ENCODE assay signal across 18 cellular contexts in genomic region chr3:64384561-64384960, GRCh38.
DNase-seq lines count a peak whose midpoint lies in the region; FAIRE-seq and TF ChIP-seq lines count a peak whose summit lies in the region.
"Had no signal": no experiment of that assay in that cellular context is flagged by ENCODE, and none has a peak within 500 bp of the region (broad histone marks: within the 10 kb centered on the region; RNA-seq: fewer than 3 reads in every experiment).

No MANE protein-coding gene starts in this region.

- no peak overlapping the region for H3K27ac Mint-ChIP-seq in activated naive CD8-positive, alpha-beta T cell treated with anti-CD3 and anti-CD28 coated beads for 36 hours
- H3K27ac Mint-ChIP-seq: CD14-positive monocyte; CD8-positive, alpha-beta T cell; HFFc6 had no signal

- no peaks in the 10 kb centered on the region for H3K36me3 Mint-ChIP-seq in activated naive CD8-positive, alpha-beta T cell treated with anti-CD3 and anti-CD28 coated beads for 36 hours
- H3K36me3 Mint-ChIP-seq: CD14-positive monocyte; CD8-positive, alpha-beta T cell had no signal

- FAIRE-seq in bronchial epithelial cell (lab: Jason Lieb, UNC): no peak
- FAIRE-seq: A549, GM19239, HepG2, HTR-8/SVneo had no signal

- H2AFZ ChIP-seq in smooth muscle cell (ENCODE audit: low read depth): no peak overlapping the region

- peaks cover 12% of the 10 kb centered on the region for H3K27me3 Mint-ChIP-seq in activated naive CD8-positive, alpha-beta T cell treated with anti-CD3 and anti-CD28 coated beads for 36 hours

- H3K4me3 Mint-ChIP-seq in activated naive CD8-positive, alpha-beta T cell treated with anti-CD3 and anti-CD28 coated beads for 36 hours: no peak overlapping the region
- H3K4me3 Mint-ChIP-seq: CD14-positive monocyte; CD8-positive, alpha-beta T cell; HFFc6 had no signal

- H3K79me2 ChIP-seq in smooth muscle cell (ENCODE audit: low read depth): no peaks in the 10 kb centered on the region

- H3K9me3 Mint-ChIP-seq in activated naive CD8-positive, alpha-beta T cell treated with anti-CD3 and anti-CD28 coated beads for 36 hours: no peaks in the 10 kb centered on the region
- H3K9me3 Mint-ChIP-seq: CD8-positive, alpha-beta T cell; HFFc6 had no signal

- H3K4me3 ChIP-seq in bronchial epithelial cell (ENCODE audit: low read depth, low read length) (no peak overlapping the region), smooth muscle cell (no peak overlapping the region)
- H3K4me3 ChIP-seq: A549 had no signal

- peak overlapping the region; percentile 45 for H3K27ac ChIP-seq in smooth muscle cell (ENCODE audit: low read depth)
- H3K27ac ChIP-seq: A549 had no signal

- peak; percentile 48 for DNase-seq in NCI-H226
- peak; percentile 37 for DNase-seq in bronchial epithelial cell (ENCODE audit: low read depth)
- peak; percentile 16 for DNase-seq in kidney tubule cell (ENCODE audit: low spot score)
- DNase-seq in smooth muscle cell (lab: John Stamatoyannopoulos, UW; ENCODE audit: unreplicated experiment): no peak
- DNase-seq in foreskin melanocyte: no peak
- DNase-seq in activated naive CD8-positive, alpha-beta T cell treated with anti-CD3 and anti-CD28 coated beads for 36 hours: no peak
- no peak for DNase-seq in hippocampal formation (lab: John Stamatoyannopoulos, UW)
- DNase-seq: CD8-positive, alpha-beta T cell; COR-L47; DND-41; GDM1; HCEC 1CT; HFFc6 had no signal

- H3K4me1 ChIP-seq in smooth muscle cell (ENCODE audit: low read depth): peaks cover 4% of the 10 kb centered on the region
- H3K4me1 ChIP-seq: A549 had no signal

- H3K4me1 Mint-ChIP-seq in activated naive CD8-positive, alpha-beta T cell treated with anti-CD3 and anti-CD28 coated beads for 36 hours: no peaks in the 10 kb centered on the region
- H3K4me1 Mint-ChIP-seq: CD14-positive monocyte had no signal

- H3K36me3 ChIP-seq in bronchial epithelial cell (ENCODE audit: control insufficient read depth, insufficient read depth, low read length) (no peaks in the 10 kb centered on the region), smooth muscle cell (ENCODE audit: low read depth) (no peaks in the 10 kb centered on the region)

- H3K4me2 ChIP-seq in smooth muscle cell: peak overlapping the region; percentile 2
- H3K4me2 ChIP-seq: A549 had no signal

- H4K20me1 ChIP-seq in smooth muscle cell (ENCODE audit: low read depth): no peaks in the 10 kb centered on the region

- H3F3A ChIP-seq in smooth muscle cell (ENCODE audit: low read depth): no peaks in the 10 kb centered on the region

- H3K27me3 ChIP-seq in bronchial epithelial cell (ENCODE audit: control insufficient read depth, insufficient read depth, low read length) (no peaks in the 10 kb centered on the region), smooth muscle cell (ENCODE audit: low read depth) (no peaks in the 10 kb centered on the region)

- 29% methylated on average over 3 of the region's 3 CpGs for WGBS in smooth muscle cell (ENCODE audit: low lambda C conversion rate)

- no peaks in the 10 kb centered on the region for H3K9me3 ChIP-seq in smooth muscle cell (replicated peaks; ENCODE audit: low read depth)
- H3K9me3 ChIP-seq: A549 had no signal

- no peak overlapping the region for H3K9ac ChIP-seq in smooth muscle cell (ENCODE audit: low read depth)

- no peak for TF ChIP-seq CTCF in bronchial epithelial cell (IDR thresholded peaks at IDR 0.05; ENCODE audit: insufficient read depth, low read length, severe bottlenecking)
- no peak for TF ChIP-seq CTCF in smooth muscle cell (IDR thresholded peaks at IDR 0.05; ENCODE audit: borderline replicate concordance, insufficient read depth, poor library complexity, severe bottlenecking)

Comparison
In these comparisons a context has a peak if more than half of its experiments do, and no peak if none do; other contexts are left out.
1. DNase-seq: peak in NCI-H226 (single experiment), bronchial epithelial cell (single experiment) and kidney tubule cell (single experiment); none in smooth muscle cell (single experiment), foreskin melanocyte (single experiment), activated naive CD8-positive, alpha-beta T cell treated with anti-CD3 and anti-CD28 coated beads for 36 hours (single experiment) and hippocampal formation (0 of 2).